1 cellular context compared by ENCODE assay signal in genomic region chr6:37648465-37649330, GRCh38.
TF ChIP-seq lines count a peak whose summit lies in the region.

No MANE protein-coding gene starts in this region.

TF ChIP-seq in HepG2, 621 proteins besides CTCF, POLR2A, EP300 and RAD21:
- TF ChIP-seq NFE2L2 (IDR thresholded peaks at IDR 0.05; ENCODE audit: low read length) (no peak), SATB2 (CRISPR knock-in tag; IDR thresholded peaks at IDR 0.05) (no peak), TEF (CRISPR knock-in tag; IDR thresholded peaks at IDR 0.05) (no peak), ZSCAN22 (CRISPR knock-in tag; IDR thresholded peaks at IDR 0.05) (no peak), ZNF431 (CRISPR knock-in tag; IDR thresholded peaks at IDR 0.05; ENCODE audit: borderline replicate concordance, low read depth) (no peak), SNAI1 (CRISPR knock-in tag; IDR thresholded peaks at IDR 0.05; ENCODE audit: borderline replicate concordance) (no peak), ARID4A (CRISPR knock-in tag; IDR thresholded peaks at IDR 0.05; ENCODE audit: borderline replicate concordance) (no peak), KLF12 (CRISPR knock-in tag; IDR thresholded peaks at IDR 0.05; ENCODE audit: borderline replicate concordance) (no peak), HES4 (CRISPR knock-in tag; IDR thresholded peaks at IDR 0.05; ENCODE audit: borderline replicate concordance) (no peak), CBX5 (CRISPR knock-in tag; IDR thresholded peaks at IDR 0.05; ENCODE audit: borderline replicate concordance) (no peak), ZNF569 (CRISPR knock-in tag; IDR thresholded peaks at IDR 0.05; ENCODE audit: borderline replicate concordance) (no peak), HOMEZ (CRISPR knock-in tag; IDR thresholded peaks at IDR 0.05; ENCODE audit: low read depth) (no peak), FOXA1 (IDR thresholded peaks at IDR 0.05) (no peak), FOXA1 (CRISPR knock-in tag; IDR thresholded peaks at IDR 0.05) (no peak), TFAP4 (IDR thresholded peaks at IDR 0.05; ENCODE audit: borderline replicate concordance, low read depth) (no peak), ZGPAT (CRISPR knock-in tag; IDR thresholded peaks at IDR 0.05) (no peak), MXD3 (CRISPR knock-in tag; IDR thresholded peaks at IDR 0.05) (no peak), ZNF556 (CRISPR knock-in tag; IDR thresholded peaks at IDR 0.05; ENCODE audit: borderline replicate concordance) (no peak), KAT2B (IDR thresholded peaks at IDR 0.05; ENCODE audit: borderline replicate concordance, low read depth, low read length) (no peak)
